Comparison of ENCODE assay signal across 1 cellular context in genomic region chr5:131634996-131635754, GRCh38.
TF ChIP-seq lines count a peak whose summit lies in the region.

A gene with protein sequence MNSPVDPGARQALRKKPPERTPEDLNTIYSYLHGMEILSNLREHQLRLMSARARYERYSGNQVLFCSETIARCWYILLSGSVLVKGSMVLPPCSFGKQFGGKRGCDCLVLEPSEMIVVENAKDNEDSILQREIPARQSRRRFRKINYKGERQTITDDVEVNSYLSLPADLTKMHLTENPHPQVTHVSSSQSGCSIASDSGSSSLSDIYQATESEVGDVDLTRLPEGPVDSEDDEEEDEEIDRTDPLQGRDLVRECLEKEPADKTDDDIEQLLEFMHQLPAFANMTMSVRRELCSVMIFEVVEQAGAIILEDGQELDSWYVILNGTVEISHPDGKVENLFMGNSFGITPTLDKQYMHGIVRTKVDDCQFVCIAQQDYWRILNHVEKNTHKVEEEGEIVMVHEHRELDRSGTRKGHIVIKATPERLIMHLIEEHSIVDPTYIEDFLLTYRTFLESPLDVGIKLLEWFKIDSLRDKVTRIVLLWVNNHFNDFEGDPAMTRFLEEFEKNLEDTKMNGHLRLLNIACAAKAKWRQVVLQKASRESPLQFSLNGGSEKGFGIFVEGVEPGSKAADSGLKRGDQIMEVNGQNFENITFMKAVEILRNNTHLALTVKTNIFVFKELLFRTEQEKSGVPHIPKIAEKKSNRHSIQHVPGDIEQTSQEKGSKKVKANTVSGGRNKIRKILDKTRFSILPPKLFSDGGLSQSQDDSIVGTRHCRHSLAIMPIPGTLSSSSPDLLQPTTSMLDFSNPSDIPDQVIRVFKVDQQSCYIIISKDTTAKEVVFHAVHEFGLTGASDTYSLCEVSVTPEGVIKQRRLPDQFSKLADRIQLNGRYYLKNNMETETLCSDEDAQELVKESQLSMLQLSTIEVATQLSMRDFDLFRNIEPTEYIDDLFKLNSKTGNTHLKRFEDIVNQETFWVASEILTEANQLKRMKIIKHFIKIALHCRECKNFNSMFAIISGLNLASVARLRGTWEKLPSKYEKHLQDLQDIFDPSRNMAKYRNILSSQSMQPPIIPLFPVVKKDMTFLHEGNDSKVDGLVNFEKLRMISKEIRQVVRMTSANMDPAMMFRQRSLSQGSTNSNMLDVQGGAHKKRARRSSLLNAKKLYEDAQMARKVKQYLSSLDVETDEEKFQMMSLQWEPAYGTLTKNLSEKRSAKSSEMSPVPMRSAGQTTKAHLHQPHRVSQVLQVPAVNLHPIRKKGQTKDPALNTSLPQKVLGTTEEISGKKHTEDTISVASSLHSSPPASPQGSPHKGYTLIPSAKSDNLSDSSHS (N-terminal part only) (minus strand): TSS chr5:131635229. CDS start chr5:131635030, 199 bp downstream.

TF ChIP-seq in H1, 55 proteins besides CTCF, POLR2A, EP300 and RAD21 (continued from another document):
- TF ChIP-seq ATF2 (IDR thresholded peaks at IDR 0.05; ENCODE audit: low read length) (no peak; the same call in 1 of the 2 replicates), TCF12 (IDR thresholded peaks at IDR 0.05; ENCODE audit: low read depth, low read length) (no peak), BRCA1 (IDR thresholded peaks at IDR 0.05; ENCODE audit: low read depth, low read length) (peak; percentile 83), RXRA (IDR thresholded peaks at IDR 0.05; ENCODE audit: insufficient read depth, low read depth, low read length) (no peak), CBX8 (IDR thresholded peaks at IDR 0.05; ENCODE audit: borderline replicate concordance, low read depth, low read length) (no peak)
